1 cellular context compared by ENCODE assay signal in genomic region chr3:194687638-194688206, GRCh38.
TF ChIP-seq lines count a peak whose summit lies in the region.

No MANE protein-coding gene starts in this region.

TF ChIP-seq in GM12878, 131 proteins besides CTCF, POLR2A, EP300 and RAD21 (continued from another document and continues in another):
- peak in 1 of 2 experiments; percentile 12; a peak in 2 of 4 replicates for TF ChIP-seq ETV6 (conservative IDR thresholded peaks at IDR 0.05 in 1 of 2, IDR thresholded peaks at IDR 0.05 in 1 of 2; ENCODE audit: borderline replicate concordance in 1 of 2, low read depth in 1 of 2)
- TF ChIP-seq SMAD1 (IDR thresholded peaks at IDR 0.05; ENCODE audit: low read depth, partially characterized antibody), result no peak
- no peak for TF ChIP-seq STAT3 (IDR thresholded peaks at IDR 0.05; ENCODE audit: low read depth, low read length)
- no peak for TF ChIP-seq MYB (IDR thresholded peaks at IDR 0.05; ENCODE audit: borderline replicate concordance, low read depth, low read length)
- TF ChIP-seq NRF1 (conservative IDR thresholded peaks at IDR 0.05; ENCODE audit: low read depth, low read length), result no peak
- TF ChIP-seq PAX8 (IDR thresholded peaks at IDR 0.05), result no peak
- no peak for TF ChIP-seq ATF7 (IDR thresholded peaks at IDR 0.05; ENCODE audit: low read depth)
- no peak for TF ChIP-seq RELB (IDR thresholded peaks at IDR 0.05; ENCODE audit: low read depth)
- no peak for TF ChIP-seq EED (IDR thresholded peaks at IDR 0.05; ENCODE audit: low read depth)
- TF ChIP-seq FOXK2 (IDR thresholded peaks at IDR 0.05), result no peak
- TF ChIP-seq IRF5 (IDR thresholded peaks at IDR 0.05; ENCODE audit: borderline replicate concordance), result no peak
- TF ChIP-seq BHLHE40 (IDR thresholded peaks at IDR 0.05; ENCODE audit: borderline replicate concordance in 1 of 2, low read depth in 2 of 2, low read length in 1 of 2), result peak; percentile 30 to 81; a peak in 3 of 4 replicates
- no peak for TF ChIP-seq FOS (IDR thresholded peaks at IDR 0.05; ENCODE audit: borderline replicate concordance, extremely low read depth, insufficient read length)
- no peak for TF ChIP-seq USF2 (IDR thresholded peaks at IDR 0.05; ENCODE audit: borderline replicate concordance, low read depth, low read length)
- TF ChIP-seq PAX5 (IDR thresholded peaks at IDR 0.05; ENCODE audit: borderline replicate concordance, low read depth, low read length), result 0 out of 2 replicates have a peak, but pooled peaks have one; percentile 9
- TF ChIP-seq BCL11A (IDR thresholded peaks at IDR 0.05; ENCODE audit: low read depth, low read length), result no peak
- TF ChIP-seq TAF1 (IDR thresholded peaks at IDR 0.05; ENCODE audit: borderline replicate concordance, low read depth, low read length), result no peak
- TF ChIP-seq EZH2 (IDR thresholded peaks at IDR 0.05; ENCODE audit: borderline replicate concordance, control insufficient read depth, low read depth, low read length), result no peak
- peak; percentile 77; the same call in 1 of the 2 replicates for TF ChIP-seq ZBED1 (IDR thresholded peaks at IDR 0.05; ENCODE audit: borderline replicate concordance)
- no peak for TF ChIP-seq KLF5 (IDR thresholded peaks at IDR 0.05; ENCODE audit: partially characterized antibody)
- TF ChIP-seq, protein P1, sequence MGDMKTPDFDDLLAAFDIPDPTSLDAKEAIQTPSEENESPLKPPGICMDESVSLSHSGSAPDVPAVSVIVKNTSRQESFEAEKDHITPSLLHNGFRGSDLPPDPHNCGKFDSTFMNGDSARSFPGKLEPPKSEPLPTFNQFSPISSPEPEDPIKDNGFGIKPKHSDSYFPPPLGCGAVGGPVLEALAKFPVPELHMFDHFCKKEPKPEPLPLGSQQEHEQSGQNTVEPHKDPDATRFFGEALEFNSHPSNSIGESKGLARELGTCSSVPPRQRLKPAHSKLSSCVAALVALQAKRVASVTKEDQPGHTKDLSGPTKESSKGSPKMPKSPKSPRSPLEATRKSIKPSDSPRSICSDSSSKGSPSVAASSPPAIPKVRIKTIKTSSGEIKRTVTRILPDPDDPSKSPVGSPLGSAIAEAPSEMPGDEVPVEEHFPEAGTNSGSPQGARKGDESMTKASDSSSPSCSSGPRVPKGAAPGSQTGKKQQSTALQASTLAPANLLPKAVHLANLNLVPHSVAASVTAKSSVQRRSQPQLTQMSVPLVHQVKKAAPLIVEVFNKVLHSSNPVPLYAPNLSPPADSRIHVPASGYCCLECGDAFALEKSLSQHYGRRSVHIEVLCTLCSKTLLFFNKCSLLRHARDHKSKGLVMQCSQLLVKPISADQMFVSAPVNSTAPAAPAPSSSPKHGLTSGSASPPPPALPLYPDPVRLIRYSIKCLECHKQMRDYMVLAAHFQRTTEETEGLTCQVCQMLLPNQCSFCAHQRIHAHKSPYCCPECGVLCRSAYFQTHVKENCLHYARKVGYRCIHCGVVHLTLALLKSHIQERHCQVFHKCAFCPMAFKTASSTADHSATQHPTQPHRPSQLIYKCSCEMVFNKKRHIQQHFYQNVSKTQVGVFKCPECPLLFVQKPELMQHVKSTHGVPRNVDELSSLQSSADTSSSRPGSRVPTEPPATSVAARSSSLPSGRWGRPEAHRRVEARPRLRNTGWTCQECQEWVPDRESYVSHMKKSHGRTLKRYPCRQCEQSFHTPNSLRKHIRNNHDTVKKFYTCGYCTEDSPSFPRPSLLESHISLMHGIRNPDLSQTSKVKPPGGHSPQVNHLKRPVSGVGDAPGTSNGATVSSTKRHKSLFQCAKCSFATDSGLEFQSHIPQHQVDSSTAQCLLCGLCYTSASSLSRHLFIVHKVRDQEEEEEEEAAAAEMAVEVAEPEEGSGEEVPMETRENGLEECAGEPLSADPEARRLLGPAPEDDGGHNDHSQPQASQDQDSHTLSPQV (IDR thresholded peaks at IDR 0.05), result no peak
- no peak for TF ChIP-seq E2F8 (IDR thresholded peaks at IDR 0.05; ENCODE audit: low read depth, partially characterized antibody)
- no peak for TF ChIP-seq HDGF (IDR thresholded peaks at IDR 0.05)
- TF ChIP-seq CBX5 (IDR thresholded peaks at IDR 0.05; ENCODE audit: low read depth), result no peak
- TF ChIP-seq CHD4 (IDR thresholded peaks at IDR 0.05), result no peak
- no peak; the same call in 1 of the 2 replicates for TF ChIP-seq RUNX3 (IDR thresholded peaks at IDR 0.05; ENCODE audit: low read length)
- no peak for TF ChIP-seq ATF2 (IDR thresholded peaks at IDR 0.05; ENCODE audit: low read length)
- TF ChIP-seq ASH2L (IDR thresholded peaks at IDR 0.05; ENCODE audit: borderline replicate concordance, low read depth), result no peak
- no peak for TF ChIP-seq MLLT1 (IDR thresholded peaks at IDR 0.05)
- peak; percentile 61; the same call in 1 of the 2 replicates for TF ChIP-seq IKZF1 (conservative IDR thresholded peaks at IDR 0.05)
- no peak for TF ChIP-seq LARP7 (IDR thresholded peaks at IDR 0.05)
- TF ChIP-seq SMAD5 (IDR thresholded peaks at IDR 0.05; ENCODE audit: low read depth), result no peak
- TF ChIP-seq, protein P2, sequence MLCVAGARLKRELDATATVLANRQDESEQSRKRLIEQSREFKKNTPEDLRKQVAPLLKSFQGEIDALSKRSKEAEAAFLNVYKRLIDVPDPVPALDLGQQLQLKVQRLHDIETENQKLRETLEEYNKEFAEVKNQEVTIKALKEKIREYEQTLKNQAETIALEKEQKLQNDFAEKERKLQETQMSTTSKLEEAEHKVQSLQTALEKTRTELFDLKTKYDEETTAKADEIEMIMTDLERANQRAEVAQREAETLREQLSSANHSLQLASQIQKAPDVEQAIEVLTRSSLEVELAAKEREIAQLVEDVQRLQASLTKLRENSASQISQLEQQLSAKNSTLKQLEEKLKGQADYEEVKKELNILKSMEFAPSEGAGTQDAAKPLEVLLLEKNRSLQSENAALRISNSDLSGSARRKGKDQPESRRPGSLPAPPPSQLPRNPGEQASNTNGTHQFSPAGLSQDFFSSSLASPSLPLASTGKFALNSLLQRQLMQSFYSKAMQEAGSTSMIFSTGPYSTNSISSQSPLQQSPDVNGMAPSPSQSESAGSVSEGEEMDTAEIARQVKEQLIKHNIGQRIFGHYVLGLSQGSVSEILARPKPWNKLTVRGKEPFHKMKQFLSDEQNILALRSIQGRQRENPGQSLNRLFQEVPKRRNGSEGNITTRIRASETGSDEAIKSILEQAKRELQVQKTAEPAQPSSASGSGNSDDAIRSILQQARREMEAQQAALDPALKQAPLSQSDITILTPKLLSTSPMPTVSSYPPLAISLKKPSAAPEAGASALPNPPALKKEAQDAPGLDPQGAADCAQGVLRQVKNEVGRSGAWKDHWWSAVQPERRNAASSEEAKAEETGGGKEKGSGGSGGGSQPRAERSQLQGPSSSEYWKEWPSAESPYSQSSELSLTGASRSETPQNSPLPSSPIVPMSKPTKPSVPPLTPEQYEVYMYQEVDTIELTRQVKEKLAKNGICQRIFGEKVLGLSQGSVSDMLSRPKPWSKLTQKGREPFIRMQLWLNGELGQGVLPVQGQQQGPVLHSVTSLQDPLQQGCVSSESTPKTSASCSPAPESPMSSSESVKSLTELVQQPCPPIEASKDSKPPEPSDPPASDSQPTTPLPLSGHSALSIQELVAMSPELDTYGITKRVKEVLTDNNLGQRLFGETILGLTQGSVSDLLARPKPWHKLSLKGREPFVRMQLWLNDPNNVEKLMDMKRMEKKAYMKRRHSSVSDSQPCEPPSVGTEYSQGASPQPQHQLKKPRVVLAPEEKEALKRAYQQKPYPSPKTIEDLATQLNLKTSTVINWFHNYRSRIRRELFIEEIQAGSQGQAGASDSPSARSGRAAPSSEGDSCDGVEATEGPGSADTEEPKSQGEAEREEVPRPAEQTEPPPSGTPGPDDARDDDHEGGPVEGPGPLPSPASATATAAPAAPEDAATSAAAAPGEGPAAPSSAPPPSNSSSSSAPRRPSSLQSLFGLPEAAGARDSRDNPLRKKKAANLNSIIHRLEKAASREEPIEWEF (IDR thresholded peaks at IDR 0.05; ENCODE audit: insufficient replicate concordance, low read depth, low read length), result no peak
- peak; percentile 39; the same call in 1 of the 2 replicates for TF ChIP-seq DPF2 (IDR thresholded peaks at IDR 0.05)
- no peak for TF ChIP-seq POLR2AphosphoS2 (IDR thresholded peaks at IDR 0.05; ENCODE audit: low read depth, low read length)
- peak; percentile 49; the same call in 1 of the 2 replicates for TF ChIP-seq CREB1 (IDR thresholded peaks at IDR 0.05; ENCODE audit: low read depth)
- no peak; the same call in 1 of the 2 replicates for TF ChIP-seq YY1 (IDR thresholded peaks at IDR 0.05; ENCODE audit: low read depth, low read length)
- TF ChIP-seq JUND (IDR thresholded peaks at IDR 0.05; ENCODE audit: low read depth, low read length), result no peak
- TF ChIP-seq BACH1 (IDR thresholded peaks at IDR 0.05; ENCODE audit: borderline replicate concordance), result peak; percentile 80
- TF ChIP-seq EGR1 (IDR thresholded peaks at IDR 0.05; ENCODE audit: borderline replicate concordance in 1 of 2, low read depth in 2 of 2, low read length in 2 of 2), result no peak
- TF ChIP-seq, protein P3, sequence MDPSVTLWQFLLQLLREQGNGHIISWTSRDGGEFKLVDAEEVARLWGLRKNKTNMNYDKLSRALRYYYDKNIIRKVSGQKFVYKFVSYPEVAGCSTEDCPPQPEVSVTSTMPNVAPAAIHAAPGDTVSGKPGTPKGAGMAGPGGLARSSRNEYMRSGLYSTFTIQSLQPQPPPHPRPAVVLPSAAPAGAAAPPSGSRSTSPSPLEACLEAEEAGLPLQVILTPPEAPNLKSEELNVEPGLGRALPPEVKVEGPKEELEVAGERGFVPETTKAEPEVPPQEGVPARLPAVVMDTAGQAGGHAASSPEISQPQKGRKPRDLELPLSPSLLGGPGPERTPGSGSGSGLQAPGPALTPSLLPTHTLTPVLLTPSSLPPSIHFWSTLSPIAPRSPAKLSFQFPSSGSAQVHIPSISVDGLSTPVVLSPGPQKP (IDR thresholded peaks at IDR 0.05; ENCODE audit: low read depth, low read length), result no peak
- TF ChIP-seq ZSCAN29 (IDR thresholded peaks at IDR 0.05), result no peak
- no peak for TF ChIP-seq CHD2 (IDR thresholded peaks at IDR 0.05; ENCODE audit: borderline replicate concordance, low read depth, low read length)
